In genomic region chr2:157158111-157158510, GRCh38 we compare ENCODE assay signal across 1 cellular context.
TF ChIP-seq lines count a peak whose summit lies in the region.

No MANE protein-coding gene starts in this region.

TF ChIP-seq in K562, 482 proteins besides CTCF, POLR2A, EP300 and RAD21:
- TF ChIP-seq EGR1 (conservative IDR thresholded peaks at IDR 0.05) (no peak), SOX6 (IDR thresholded peaks at IDR 0.05) (no peak), ZSCAN32 (CRISPR knock-in tag; IDR thresholded peaks at IDR 0.05) (no peak), ZNF518B (CRISPR knock-in tag; IDR thresholded peaks at IDR 0.05) (no peak), MYNN (IDR thresholded peaks at IDR 0.05) (no peak), MYNN (CRISPR knock-in tag; IDR thresholded peaks at IDR 0.05) (no peak), ZNF253 (CRISPR knock-in tag; conservative IDR thresholded peaks at IDR 0.05) (no peak), SLC30A9 (CRISPR knock-in tag; IDR thresholded peaks at IDR 0.05) (no peak), FOSL1 (tag; conservative IDR thresholded peaks at IDR 0.05) (0 out of 2 replicates have a peak, but pooled peaks have one; percentile 24), FOXM1 (IDR thresholded peaks at IDR 0.05; ENCODE audit: low read depth) (no peak), FOXM1 (CRISPR knock-in tag; IDR thresholded peaks at IDR 0.05; ENCODE audit: low read depth) (no peak), HMGXB4 (CRISPR knock-in tag; IDR thresholded peaks at IDR 0.05) (no peak), NCOA4 (IDR thresholded peaks at IDR 0.05; ENCODE audit: partially characterized antibody) (no peak), GMEB1 (CRISPR knock-in tag; IDR thresholded peaks at IDR 0.05) (no peak), CBX5 (IDR thresholded peaks at IDR 0.05; ENCODE audit: borderline replicate concordance, low read depth) (no peak), RBM22 (IDR thresholded peaks at IDR 0.05; ENCODE audit: low read depth, low read length, poor library complexity, severe bottlenecking) (no peak), JUND (IDR thresholded peaks at IDR 0.05; ENCODE audit: borderline replicate concordance, low read depth, low read length) (no peak), JUND (tag; IDR thresholded peaks at IDR 0.05; ENCODE audit: borderline replicate concordance, low read depth, low read length) (0 out of 3 replicates have a peak, but pooled peaks have one; percentile 25)
TF ChIP-seq in K562: peak in this region for 2.
